ENCODE assay signal across 8 cellular contexts in genomic region chr1:110872745-110873435, GRCh38. TPM values are rescaled to one million over a fixed set of nuclear protein-coding genes. Genes with fewer than 3 reads are reported as not detected.
DNase-seq lines count a peak whose midpoint lies in the region; ATAC-seq, FAIRE-seq and TF ChIP-seq lines count a peak whose summit lies in the region.

CD53 (plus strand) TSS chr1:110873148; CDS start chr1:110891409, 18,261 bp downstream.

- DNase-seq in SIG-M5 (lab: John Stamatoyannopoulos, UW) (peak; percentile 82), occipital lobe (lab: John Stamatoyannopoulos, UW) (no peak), urothelium cell line (ENCODE audit: low spot score) (no peak), NCI-H510A treated with DMSO at 0.1 percent for 48 hours (lab: John Stamatoyannopoulos, UW) (no peak)

- ATAC-seq in HG02798 (IDR thresholded peaks at IDR 0.05; ENCODE audit: poor library complexity, unreplicated experiment) (peak; percentile 54), HG03571 (IDR thresholded peaks at IDR 0.05; ENCODE audit: unreplicated experiment) (no peak)

- no peak for FAIRE-seq in urothelium cell line (lab: Jason Lieb, UNC)

- peak; percentile 64 for TF ChIP-seq POLR2A in GM18526 (IDR thresholded peaks at IDR 0.05; ENCODE audit: extremely low read depth, insufficient read length)

- H3K27ac ChIP-seq in angular gyrus (ENCODE audit: low read depth, low read length): peak within 1 kb of the TSS; percentile 32

RNA-seq across cellular contexts. Expression of gene CD53, which starts in this region (rescaled TPM):
- 13.1 TPM for total RNA-seq in occipital lobe
